ENCODE assay signal across 8 cellular contexts in genomic region chr12:31715283-31715825, GRCh38. TPM values are rescaled to one million over a fixed set of nuclear protein-coding genes. Genes with fewer than 3 reads are reported as not detected.
DNase-seq lines count a peak whose midpoint lies in the region; ATAC-seq and TF ChIP-seq lines count a peak whose summit lies in the region.

No MANE protein-coding gene starts in this region.

- 83% methylated on average over 5 of the region's 5 CpGs for WGBS in mammary epithelial cell (ENCODE audit: low coverage, missing lambda C conversion rate)

- BruUV-seq in mammary epithelial cell (replicated peaks; lab: Mats Ljungman, UMichigan): no TSS peak

- in situ Hi-C loops in mammary epithelial cell (cut with MboI; ENCODE audit: low sequenced_read_pairs in 2 of 2): no loop called here

- DNase-seq in HT-29 (ENCODE audit: low spot score) (peak; percentile 58), mammary epithelial cell (no peak), pons (ENCODE audit: low spot score) (peak; percentile 77), glomerular visceral epithelial cell (ENCODE audit: extremely low spot score) (no peak), H7 (no peak)

- H4K20me1 ChIP-seq in BLaER1 treated with 17β-estradiol and CSF1 and Interleukin-3, amounts not matched to agents 10 nM and 100 nM: no peaks in the 10 kb centered on the region
- H4K20me1 ChIP-seq in mammary epithelial cell (ENCODE audit: insufficient read depth, low read length): no peaks in the 10 kb centered on the region

- H3K27me3 ChIP-seq in BLaER1 treated with 17β-estradiol and CSF1 and Interleukin-3, amounts not matched to agents 10 nM and 100 nM: no peaks in the 10 kb centered on the region
- no peaks in the 10 kb centered on the region for H3K27me3 ChIP-seq in mammary epithelial cell (ENCODE audit: insufficient read depth, low read length)
- H3K27me3 ChIP-seq in H7 (ENCODE audit: control insufficient read depth, insufficient read depth, low read length): no peaks in the 10 kb centered on the region

- H3K79me2 ChIP-seq in mammary epithelial cell (ENCODE audit: insufficient read depth, low read length): no peaks in the 10 kb centered on the region

- peaks cover 0 to 25% (median 8%) of the 10 kb centered on the region in 10 experiments; a peak in 11 of 20 replicates for H3K4me1 ChIP-seq in BLaER1 treated with 17β-estradiol and CSF1 and Interleukin-3, amounts not matched to agents 10 nM and 100 nM
- no peaks in the 10 kb centered on the region for H3K4me1 ChIP-seq in mammary epithelial cell (ENCODE audit: insufficient read depth, low read length)

- H2AFZ ChIP-seq in mammary epithelial cell (ENCODE audit: low read depth, low read length): peak overlapping the region; percentile 2

- H3K27ac ChIP-seq in BLaER1 treated with 17β-estradiol and CSF1 and Interleukin-3, amounts not matched to agents 10 nM and 100 nM: peak overlapping the region in 8 of 11 experiments; percentile 32 to 81 (median 68); a peak in 16 of 22 replicates
- no peak overlapping the region for H3K27ac ChIP-seq in mammary epithelial cell (ENCODE audit: insufficient read depth, low read depth, low read length)

- peaks cover 40 to 75% (median 52%) of the 10 kb centered on the region in 11 experiments for H3K9me3 ChIP-seq in BLaER1 treated with 17β-estradiol and CSF1 and Interleukin-3, amounts not matched to agents 10 nM and 100 nM (replicated peaks in 1 of 11)
- H3K9me3 ChIP-seq in mammary epithelial cell (replicated peaks; ENCODE audit: insufficient read depth, low read length): no peaks in the 10 kb centered on the region

- H3K4me3 ChIP-seq in BLaER1 treated with 17β-estradiol and CSF1 and Interleukin-3, amounts not matched to agents 10 nM and 100 nM: no peak overlapping the region; a peak in 1 of 20 replicates
- no peak overlapping the region for H3K4me3 ChIP-seq in mammary epithelial cell (replicated peaks in 1 of 3; ENCODE audit: insufficient read depth in 1 of 3, low read depth in 2 of 3, low read length in 3 of 3)
- H3K4me3 ChIP-seq in H7 (ENCODE audit: insufficient read depth, low read depth, low read length): no peak overlapping the region

- ATAC-seq in GM19351 (IDR thresholded peaks at IDR 0.05; ENCODE audit: unreplicated experiment): peak; percentile 88
- ATAC-seq in HG02759 (IDR thresholded peaks at IDR 0.05; ENCODE audit: unreplicated experiment): no peak

- dilution Hi-C loops in mammary epithelial cell (cut with HindIII; ENCODE audit: low sequenced_read_pairs): no loop called here

- H3K4me2 ChIP-seq in BLaER1 treated with 17β-estradiol and CSF1 and Interleukin-3, amounts not matched to agents 10 nM and 100 nM: peak overlapping the region in 7 of 11 experiments; percentile 2 to 75 (median 45); a peak in 13 of 22 replicates
- no peak overlapping the region for H3K4me2 ChIP-seq in mammary epithelial cell (ENCODE audit: insufficient read depth, low read depth, low read length)

- CTCF ChIA-PET in mammary epithelial cell (lab: Charles Lee; ENCODE audit: low non-redundant PET): no interaction called here

- no peak for TF ChIP-seq CTCF in mammary epithelial cell (conservative IDR thresholded peaks at IDR 0.05 in 1 of 2, IDR thresholded peaks at IDR 0.05 in 1 of 2; ENCODE audit: extremely low read depth in 1 of 2, insufficient read depth in 1 of 2, low read depth in 1 of 2, low read length in 2 of 2)

- peaks cover 7 to 33% (median 24%) of the 10 kb centered on the region in 11 experiments; a peak in 21 of 22 replicates for H3K36me3 ChIP-seq in BLaER1 treated with 17β-estradiol and CSF1 and Interleukin-3, amounts not matched to agents 10 nM and 100 nM
- H3K36me3 ChIP-seq in mammary epithelial cell (ENCODE audit: insufficient read depth, low read length): no peaks in the 10 kb centered on the region
- H3K36me3 ChIP-seq in H7 (replicated peaks; ENCODE audit: control insufficient read depth, insufficient read depth, low read length): no peaks in the 10 kb centered on the region

- intact Hi-C loops in mammary epithelial cell (cut with micrococcal nuclease): no loop called here

- peak overlapping the region in 8 of 11 experiments; percentile 0 to 69 (median 59); a peak in 12 of 22 replicates for H3K9ac ChIP-seq in BLaER1 treated with 17β-estradiol and CSF1 and Interleukin-3, amounts not matched to agents 10 nM and 100 nM
- no peak overlapping the region for H3K9ac ChIP-seq in mammary epithelial cell (ENCODE audit: insufficient read depth, low read length)

RNA-seq across cellular contexts. Expression of gene AMN1, which starts 13.5 kb away (rescaled TPM):
- 2.7 and 4.3 TPM in 2 replicates for total RNA-seq in HT-29 (2014; rRNA removed; shearing (Covaris generic))
- total RNA-seq in mammary epithelial cell: 1 to 10 TPM; 5.0 to 5.7 TPM
- polyA plus RNA-seq in mammary epithelial cell: 6.2 TPM
- 8.4 TPM for polyA minus RNA-seq in mammary epithelial cell
- 19.2 and 23.4 TPM in 2 replicates for total RNA-seq in H7 (2014; rRNA removed; shearing (Covaris generic))

RNA-seq across cellular contexts. Expression of gene ETFBKMT, which starts 55.9 kb away (rescaled TPM):
- total RNA-seq in HT-29 (2014; rRNA removed; shearing (Covaris generic)): 0.08 and 1.1 TPM in 2 replicates
- 1 to 10 TPM; 2.1 to 2.5 TPM for total RNA-seq in mammary epithelial cell
- 0.74 TPM for polyA plus RNA-seq in mammary epithelial cell
- 2.8 TPM for polyA minus RNA-seq in mammary epithelial cell
- total RNA-seq in H7 (2014; rRNA removed; shearing (Covaris generic)): 0.78 and 1.6 TPM in 2 replicates

Comparison
In these comparisons a context has a peak if more than half of its experiments do, and no peak if none do; other contexts are left out.
1. DNase-seq: peak in HT-29 (single experiment) and pons (single experiment); none in mammary epithelial cell (single experiment), glomerular visceral epithelial cell (single experiment) and H7 (single experiment).